Comparison of ENCODE assay signal across 1 cellular context in genomic region chr13:113122571-113123225, GRCh38.
TF ChIP-seq lines count a peak whose summit lies in the region.

Gene F10, plus strand, starts transcription at chr13:113122799. Its CDS starts 57 bp downstream, at chr13:113122856.

TF ChIP-seq in H1, 55 proteins besides CTCF, POLR2A, EP300 and RAD21 (continued from another document):
- TF ChIP-seq, protein P1, sequence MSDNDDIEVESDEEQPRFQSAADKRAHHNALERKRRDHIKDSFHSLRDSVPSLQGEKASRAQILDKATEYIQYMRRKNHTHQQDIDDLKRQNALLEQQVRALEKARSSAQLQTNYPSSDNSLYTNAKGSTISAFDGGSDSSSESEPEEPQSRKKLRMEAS (IDR thresholded peaks at IDR 0.05): 0 out of 2 replicates have a peak, but pooled peaks have one; percentile 9
- TF ChIP-seq TBP (IDR thresholded peaks at IDR 0.05; ENCODE audit: low read depth, low read length): no peak
